8 cellular contexts compared by ENCODE assay signal in the genomic region with DNA sequence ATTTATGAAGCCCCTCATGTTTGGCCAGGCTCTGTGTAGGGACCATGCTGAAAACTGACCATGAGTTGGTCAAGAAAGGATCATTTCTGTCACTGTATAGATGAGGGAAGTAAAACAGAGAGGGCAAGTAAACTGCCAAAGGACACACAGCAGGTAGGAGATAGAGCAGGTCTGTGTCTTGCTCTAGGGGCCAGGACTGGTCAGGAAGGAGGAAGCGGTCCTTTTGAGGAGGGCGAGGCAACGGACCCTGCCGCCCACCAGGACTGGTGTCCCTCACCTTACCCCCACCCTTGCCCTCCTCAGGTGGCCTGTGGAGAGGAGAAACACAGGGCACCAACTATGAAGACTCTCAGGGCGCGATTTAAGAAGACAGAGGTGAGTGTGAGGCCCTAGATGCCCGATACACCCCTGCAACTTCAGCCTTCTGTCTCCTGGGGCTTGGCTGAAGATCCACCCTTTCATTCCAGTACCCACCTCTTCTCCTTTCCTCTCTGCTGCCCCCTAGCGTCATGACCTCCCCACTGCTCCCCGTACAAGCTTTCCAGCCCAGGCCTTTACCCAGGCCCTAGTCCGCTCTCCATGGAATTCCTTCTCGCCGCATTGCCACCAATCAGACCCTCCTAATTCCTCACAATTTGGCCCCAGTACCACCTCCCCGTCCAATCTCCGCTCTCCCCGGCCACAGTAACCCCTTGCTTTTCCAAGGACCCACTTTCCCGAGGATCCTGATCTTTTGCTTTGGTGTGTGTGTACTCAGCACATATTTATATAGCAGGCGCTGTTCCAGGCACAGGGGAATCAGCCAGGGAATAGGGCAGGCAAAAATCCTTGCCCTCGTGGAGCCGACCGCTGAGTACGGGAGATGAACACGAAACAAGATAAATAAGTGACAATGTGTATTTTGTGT. TPM values are rescaled to one million over a fixed set of nuclear protein-coding genes. Genes with fewer than 3 reads are reported as not detected.
A peak's percentile ranks its signal among the peaks of the same experiment; 100 is the strongest.
DNase-seq lines count a peak whose midpoint lies in the region; ATAC-seq and TF ChIP-seq lines count a peak whose summit lies in the region.

No MANE protein-coding gene starts in this region.

- H3K4me1 ChIP-seq in Peyer's patch (peaks cover 0 to 12% (median 3%) of the 10 kb centered on the region in 4 donors), suprapubic skin (peaks cover 15% of the 10 kb centered on the region)

- H3K4me3 Mint-ChIP-seq in IgD-negative memory B cell, result peak overlapping the region in 1 of 4 donors; percentile 2
- H3K4me3 Mint-ChIP-seq in activated T-cell treated with anti-CD3 and anti-CD28 coated beads, Interleukin-2, amount 50 U/mL, for 4 hours, result no peak overlapping the region

- peak; percentile 51 to 57 for ATAC-seq in activated T-cell treated with anti-CD3 and anti-CD28 coated beads, Interleukin-2, amount 50 U/mL, for 4 hours
- ATAC-seq in HG02610 (IDR thresholded peaks at IDR 0.05; ENCODE audit: unreplicated experiment), result no peak

- no peak for TF ChIP-seq EP300 in suprapubic skin (IDR thresholded peaks at IDR 0.05)

- H3K36me3 ChIP-seq in Peyer's patch, result no peaks in the 10 kb centered on the region
- no peaks in the 10 kb centered on the region for H3K36me3 ChIP-seq in suprapubic skin

- TF ChIP-seq POLR2A in Peyer's patch (IDR thresholded peaks at IDR 0.05), result no peak
- no peak for TF ChIP-seq POLR2A in suprapubic skin (IDR thresholded peaks at IDR 0.05)

- TF ChIP-seq CTCF in Peyer's patch (IDR thresholded peaks at IDR 0.05), result peak; percentile 28 to 82 (median 73)
- peak; percentile 92 for TF ChIP-seq CTCF in fibroblast of pulmonary artery (IDR thresholded peaks at IDR 0.05; ENCODE audit: low read length, missing control alignments)
- TF ChIP-seq CTCF in suprapubic skin (IDR thresholded peaks at IDR 0.05), result peak; percentile 7 to 60

- H3K27ac Mint-ChIP-seq in IgD-negative memory B cell, result peak overlapping the region in 2 of 3 donors; percentile 0 to 13

- no peaks in the 10 kb centered on the region for H3K27me3 ChIP-seq in Peyer's patch
- peaks cover 3% of the 10 kb centered on the region for H3K27me3 ChIP-seq in suprapubic skin

- H3K9me3 Mint-ChIP-seq in IgD-negative memory B cell, result peaks cover 0 to 1% (median 0%) of the 10 kb centered on the region in 3 donors
- no peaks in the 10 kb centered on the region for H3K9me3 Mint-ChIP-seq in activated T-cell treated with anti-CD3 and anti-CD28 coated beads, Interleukin-2, amount 50 U/mL, for 4 hours

- H3K36me3 Mint-ChIP-seq in IgD-negative memory B cell, result peaks cover 2% of the 10 kb centered on the region
- H3K36me3 Mint-ChIP-seq in activated T-cell treated with anti-CD3 and anti-CD28 coated beads, Interleukin-2, amount 50 U/mL, for 4 hours (ENCODE audit: insufficient read depth), result no peaks in the 10 kb centered on the region

- H3K27ac ChIP-seq in Peyer's patch (peak overlapping the region in 1 of 4 donors; percentile 19), suprapubic skin (no peak overlapping the region)

- 42% methylated on average over 22 of the region's 22 CpGs for WGBS in suprapubic skin

- H3K9me3 ChIP-seq in Peyer's patch (no peaks in the 10 kb centered on the region), suprapubic skin (no peaks in the 10 kb centered on the region)

- H3K27me3 Mint-ChIP-seq in IgD-negative memory B cell, result peaks cover 10% of the 10 kb centered on the region
- H3K27me3 Mint-ChIP-seq in activated T-cell treated with anti-CD3 and anti-CD28 coated beads, Interleukin-2, amount 50 U/mL, for 4 hours (ENCODE audit: low read depth), result peaks cover 4% of the 10 kb centered on the region

- peaks cover 8 to 12% (median 9%) of the 10 kb centered on the region in 3 donors for H3K4me1 Mint-ChIP-seq in IgD-negative memory B cell
- peaks cover 14% of the 10 kb centered on the region for H3K4me1 Mint-ChIP-seq in activated T-cell treated with anti-CD3 and anti-CD28 coated beads, Interleukin-2, amount 50 U/mL, for 4 hours (ENCODE audit: low read depth)

- DNase-seq in COR-L47 (lab: John Stamatoyannopoulos, UW) (peak; percentile 26), Peyer's patch (peak; percentile 65 to 90 (median 84)), fibroblast of pulmonary artery (ENCODE audit: low read depth) (peak; percentile 76), nucleus accumbens (lab: John Stamatoyannopoulos, UW) (peak in 45 of 56 donors; percentile 3 to 74 (median 25)), suprapubic skin (ENCODE audit: low spot score in 2 of 2) (no peak)
- DNase-seq in activated T-cell treated with anti-CD3 and anti-CD28 coated beads, Interleukin-2, amount 50 U/mL, for 4 hours, result peak; percentile 77

- H3K4me3 ChIP-seq in Peyer's patch (no peak overlapping the region), fibroblast of pulmonary artery (replicated peaks; ENCODE audit: low read depth, low read length) (no peak overlapping the region), suprapubic skin (no peak overlapping the region)

RNA-seq across cellular contexts. Expression of a gene that starts 3.9 kb away (rescaled TPM):
- polyA plus RNA-seq in IgD-negative memory B cell, result not detected
- total RNA-seq in Peyer's patch (1 to 10 TPM in 3 of 4 donors, under 1 TPM in 1; 0.83 to 3.9 (median 1.6) TPM), suprapubic skin (under 1 TPM; 0.44 to 0.87 (median 0.54) TPM)
- under 1 TPM; 0.25 to 0.71 (median 0.26) TPM for total RNA-seq in activated T-cell treated with anti-CD3 and anti-CD28 coated beads, Interleukin-2, amount 50 U/mL, for 4 hours

RNA-seq across cellular contexts. Expression of a gene that starts 4.0 kb away (rescaled TPM):
- 4.8 TPM for polyA plus RNA-seq in IgD-negative memory B cell
- 100 to 1,000 TPM in 1 of 4 donors, 10 to 100 TPM in 3; 55.3 to 115 (median 84.9) TPM for total RNA-seq in Peyer's patch
- total RNA-seq in activated T-cell treated with anti-CD3 and anti-CD28 coated beads, Interleukin-2, amount 50 U/mL, for 4 hours, result 10 to 100 TPM; 42.9 to 48.2 (median 43.9) TPM
- 10 to 100 TPM; 28.1 to 45.7 (median 31.8) TPM for total RNA-seq in suprapubic skin

RNA-seq across cellular contexts. Expression of a gene that starts 32.9 kb away (rescaled TPM):
- polyA plus RNA-seq in IgD-negative memory B cell, result not detected
- 100 to 1,000 TPM in 3 of 4 donors, 10 to 100 TPM in 1; 45.4 to 528 (median 270) TPM for total RNA-seq in Peyer's patch
- under 1 TPM in 1 of 3 donors, not detected in 2; 0.08 TPM for total RNA-seq in activated T-cell treated with anti-CD3 and anti-CD28 coated beads, Interleukin-2, amount 50 U/mL, for 4 hours
- under 1 TPM in 1 of 4 donors, not detected in 3; 0.64 TPM for total RNA-seq in suprapubic skin

RNA-seq across cellular contexts. Expression of a gene that starts 43.0 kb away (rescaled TPM):
- 24.2 TPM for polyA plus RNA-seq in IgD-negative memory B cell
- total RNA-seq in Peyer's patch (10 to 100 TPM in 1 of 4 donors, 1 to 10 TPM in 2, not detected in 1; 1.4 to 12.4 (median 1.9) TPM), suprapubic skin (under 1 TPM in 3 of 4 donors, not detected in 1; 0.57 to 0.89 (median 0.57) TPM)
- 10 to 100 TPM in 1 of 3 donors, 1 to 10 TPM in 2; 6.3 to 26.2 (median 9.9) TPM for total RNA-seq in activated T-cell treated with anti-CD3 and anti-CD28 coated beads, Interleukin-2, amount 50 U/mL, for 4 hours

Comparison
In these comparisons a context has a peak if more than half of its experiments do, and no peak if none do; other contexts are left out.
1. DNase-seq: peak in COR-L47 (single experiment), Peyer's patch (3 of 3), activated T-cell treated with anti-CD3 and anti-CD28 coated beads, Interleukin-2, amount 50 U/mL, for 4 hours (single experiment), fibroblast of pulmonary artery (single experiment) and nucleus accumbens (45 of 56); none in suprapubic skin (0 of 2).
2. CTCF ChIP-seq: peak in every context shown above with its lines; median percentile 92 in fibroblast of pulmonary artery; 73 in Peyer's patch; 34 in suprapubic skin.
3. RNA of a gene that starts 32.9 kb away (total RNA-seq): 45.4 to 528 TPM in Peyer's patch; 0.64 TPM in suprapubic skin and 0.08 TPM in activated T-cell treated with anti-CD3 and anti-CD28 coated beads, Interleukin-2, amount 50 U/mL, for 4 hours; every median in the first group is over 10 times any median in the second.